1 cellular context compared by ENCODE assay signal in the genomic region with DNA sequence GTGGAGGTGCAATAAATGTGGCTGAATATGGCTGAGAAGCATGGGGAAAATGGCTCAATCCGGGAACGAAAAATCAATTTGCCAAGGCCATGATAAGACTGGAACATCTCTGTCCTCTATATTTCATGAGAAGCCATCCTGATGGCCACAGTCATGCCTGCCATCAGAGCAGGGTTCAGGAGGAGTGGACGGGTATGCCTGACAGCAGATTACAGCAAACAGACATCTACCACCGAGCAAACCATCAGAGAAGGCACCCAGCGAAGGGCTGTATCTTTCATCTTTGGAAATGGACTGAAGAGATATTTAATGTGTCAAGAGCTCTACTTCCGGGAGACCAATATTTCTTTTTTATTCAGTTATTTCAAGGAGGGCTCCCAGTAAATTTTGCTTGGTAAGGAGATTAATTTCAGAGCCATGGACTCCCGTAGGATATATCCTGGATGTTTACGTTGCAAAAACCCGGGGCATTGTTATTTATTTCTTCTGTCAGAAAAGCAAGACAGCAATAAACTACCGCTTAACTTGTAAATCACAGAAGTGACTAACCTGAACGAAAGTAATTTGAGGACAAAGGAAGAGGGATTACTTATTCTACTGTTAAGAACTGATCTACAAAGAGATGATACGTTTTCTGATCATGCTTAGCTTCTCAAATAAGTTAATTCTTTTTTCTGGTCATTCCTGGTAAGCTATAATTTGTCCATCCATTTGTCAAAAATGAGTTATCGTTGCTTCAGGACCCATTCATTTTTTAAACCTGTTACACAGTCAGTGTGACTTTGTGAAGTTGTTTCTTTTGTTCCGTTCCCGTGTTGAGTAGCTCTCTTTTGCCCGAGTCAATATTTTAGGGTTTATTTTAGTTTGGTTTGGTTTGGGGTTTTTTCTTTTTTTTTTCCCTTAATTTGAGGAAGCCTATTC.
TF ChIP-seq lines count a peak whose summit lies in the region.

No MANE protein-coding gene starts in this region.

TF ChIP-seq in HEK293, 187 proteins besides CTCF, POLR2A, EP300 and RAD21 (continued from another document):
- TF ChIP-seq, protein P1, sequence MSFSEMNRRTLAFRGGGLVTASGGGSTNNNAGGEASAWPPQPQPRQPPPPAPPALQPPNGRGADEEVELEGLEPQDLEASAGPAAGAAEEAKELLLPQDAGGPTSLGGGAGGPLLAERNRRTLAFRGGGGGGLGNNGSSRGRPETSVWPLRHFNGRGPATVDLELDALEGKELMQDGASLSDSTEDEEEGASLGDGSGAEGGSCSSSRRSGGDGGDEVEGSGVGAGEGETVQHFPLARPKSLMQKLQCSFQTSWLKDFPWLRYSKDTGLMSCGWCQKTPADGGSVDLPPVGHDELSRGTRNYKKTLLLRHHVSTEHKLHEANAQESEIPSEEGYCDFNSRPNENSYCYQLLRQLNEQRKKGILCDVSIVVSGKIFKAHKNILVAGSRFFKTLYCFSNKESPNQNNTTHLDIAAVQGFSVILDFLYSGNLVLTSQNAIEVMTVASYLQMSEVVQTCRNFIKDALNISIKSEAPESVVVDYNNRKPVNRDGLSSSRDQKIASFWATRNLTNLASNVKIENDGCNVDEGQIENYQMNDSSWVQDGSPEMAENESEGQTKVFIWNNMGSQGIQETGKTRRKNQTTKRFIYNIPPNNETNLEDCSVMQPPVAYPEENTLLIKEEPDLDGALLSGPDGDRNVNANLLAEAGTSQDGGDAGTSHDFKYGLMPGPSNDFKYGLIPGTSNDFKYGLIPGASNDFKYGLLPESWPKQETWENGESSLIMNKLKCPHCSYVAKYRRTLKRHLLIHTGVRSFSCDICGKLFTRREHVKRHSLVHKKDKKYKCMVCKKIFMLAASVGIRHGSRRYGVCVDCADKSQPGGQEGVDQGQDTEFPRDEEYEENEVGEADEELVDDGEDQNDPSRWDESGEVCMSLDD (tag by site-specific recombination; IDR thresholded peaks at IDR 0.05), result no peak
- TF ChIP-seq, protein P2, sequence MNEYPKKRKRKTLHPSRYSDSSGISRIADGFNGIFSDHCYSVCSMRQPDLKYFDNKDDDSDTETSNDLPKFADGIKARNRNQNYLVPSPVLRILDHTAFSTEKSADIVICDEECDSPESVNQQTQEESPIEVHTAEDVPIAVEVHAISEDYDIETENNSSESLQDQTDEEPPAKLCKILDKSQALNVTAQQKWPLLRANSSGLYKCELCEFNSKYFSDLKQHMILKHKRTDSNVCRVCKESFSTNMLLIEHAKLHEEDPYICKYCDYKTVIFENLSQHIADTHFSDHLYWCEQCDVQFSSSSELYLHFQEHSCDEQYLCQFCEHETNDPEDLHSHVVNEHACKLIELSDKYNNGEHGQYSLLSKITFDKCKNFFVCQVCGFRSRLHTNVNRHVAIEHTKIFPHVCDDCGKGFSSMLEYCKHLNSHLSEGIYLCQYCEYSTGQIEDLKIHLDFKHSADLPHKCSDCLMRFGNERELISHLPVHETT (tag by site-specific recombination; IDR thresholded peaks at IDR 0.05), result no peak
TF ChIP-seq in HEK293: peak in this region for 19.
